Comparison of ENCODE assay signal across 1 cellular context in genomic region chr14:89921346-89921745, GRCh38.
TF ChIP-seq lines count a peak whose summit lies in the region.

No MANE protein-coding gene starts in this region.

TF ChIP-seq in WTC11, 78 proteins besides CTCF, POLR2A, EP300 and RAD21 (continued from another document):
- TF ChIP-seq, protein P1, sequence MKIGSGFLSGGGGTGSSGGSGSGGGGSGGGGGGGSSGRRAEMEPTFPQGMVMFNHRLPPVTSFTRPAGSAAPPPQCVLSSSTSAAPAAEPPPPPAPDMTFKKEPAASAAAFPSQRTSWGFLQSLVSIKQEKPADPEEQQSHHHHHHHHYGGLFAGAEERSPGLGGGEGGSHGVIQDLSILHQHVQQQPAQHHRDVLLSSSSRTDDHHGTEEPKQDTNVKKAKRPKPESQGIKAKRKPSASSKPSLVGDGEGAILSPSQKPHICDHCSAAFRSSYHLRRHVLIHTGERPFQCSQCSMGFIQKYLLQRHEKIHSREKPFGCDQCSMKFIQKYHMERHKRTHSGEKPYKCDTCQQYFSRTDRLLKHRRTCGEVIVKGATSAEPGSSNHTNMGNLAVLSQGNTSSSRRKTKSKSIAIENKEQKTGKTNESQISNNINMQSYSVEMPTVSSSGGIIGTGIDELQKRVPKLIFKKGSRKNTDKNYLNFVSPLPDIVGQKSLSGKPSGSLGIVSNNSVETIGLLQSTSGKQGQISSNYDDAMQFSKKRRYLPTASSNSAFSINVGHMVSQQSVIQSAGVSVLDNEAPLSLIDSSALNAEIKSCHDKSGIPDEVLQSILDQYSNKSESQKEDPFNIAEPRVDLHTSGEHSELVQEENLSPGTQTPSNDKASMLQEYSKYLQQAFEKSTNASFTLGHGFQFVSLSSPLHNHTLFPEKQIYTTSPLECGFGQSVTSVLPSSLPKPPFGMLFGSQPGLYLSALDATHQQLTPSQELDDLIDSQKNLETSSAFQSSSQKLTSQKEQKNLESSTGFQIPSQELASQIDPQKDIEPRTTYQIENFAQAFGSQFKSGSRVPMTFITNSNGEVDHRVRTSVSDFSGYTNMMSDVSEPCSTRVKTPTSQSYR (CRISPR knock-in tag; IDR thresholded peaks at IDR 0.05) = no peak
- TF ChIP-seq TEAD4 (CRISPR knock-in tag; IDR thresholded peaks at IDR 0.05) = no peak
- no peak for TF ChIP-seq FOXP1 (CRISPR knock-in tag; IDR thresholded peaks at IDR 0.05; ENCODE audit: borderline replicate concordance)
- no peak for TF ChIP-seq GTF2I (CRISPR knock-in tag; conservative IDR thresholded peaks at IDR 0.05)
- no peak for TF ChIP-seq E2F5 (CRISPR knock-in tag; IDR thresholded peaks at IDR 0.05)
- TF ChIP-seq TEAD1 (CRISPR knock-in tag; IDR thresholded peaks at IDR 0.05) = no peak
- no peak for TF ChIP-seq TCF7 (CRISPR knock-in tag; IDR thresholded peaks at IDR 0.05; ENCODE audit: low read depth)
- TF ChIP-seq NFE2L1 (CRISPR knock-in tag; IDR thresholded peaks at IDR 0.05) = no peak
- no peak for TF ChIP-seq JAZF1 (CRISPR knock-in tag; IDR thresholded peaks at IDR 0.05)
- TF ChIP-seq SP1 (CRISPR knock-in tag; conservative IDR thresholded peaks at IDR 0.05) = no peak
- TF ChIP-seq GABPB1 (CRISPR knock-in tag; IDR thresholded peaks at IDR 0.05) = no peak
